ENCODE assay signal across 37 cellular contexts in the genomic region with DNA sequence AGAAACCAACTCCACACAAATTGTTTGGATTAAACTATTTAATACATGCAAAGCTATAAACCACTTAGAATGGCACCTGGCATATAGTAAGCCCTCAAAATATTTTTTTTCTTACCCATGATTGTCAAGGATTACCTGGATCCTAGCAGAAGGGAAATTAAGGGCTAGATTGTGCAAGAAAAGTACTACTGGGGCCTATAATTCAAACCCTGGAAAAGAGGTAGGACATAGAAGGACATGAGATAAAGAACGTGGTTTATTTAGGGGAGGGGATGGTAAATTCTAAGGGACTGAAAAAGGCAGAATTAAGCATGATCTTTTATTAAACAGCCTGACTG.
"Had no signal": no experiment of that assay in that cellular context is flagged by ENCODE, and none has a peak within 500 bp of the region (broad histone marks: within the 10 kb centered on the region; RNA-seq: fewer than 3 reads in every experiment).

No MANE protein-coding gene starts in this region.

- H3K27me3 Mint-ChIP-seq: brain had no signal

- H3K4me1 Mint-ChIP-seq: activated naive CD4-positive, alpha-beta T cell treated with anti-CD3 and anti-CD28 coated beads, Interleukin-2, amount 50 U/mL, for 24 hours; activated naive CD8-positive, alpha-beta T cell treated with anti-CD3 and anti-CD28 coated beads, Interleukin-2, amount 50 U/mL, for 24 hours; brain; central memory CD8-positive, alpha-beta T cell had no signal

- H3K36me3 ChIP-seq: adrenal gland, ascending aorta, brain microvascular endothelial cell, breast epithelium, cardiac muscle cell had no signal

- H3K4me3 ChIP-seq: adrenal gland, ascending aorta, body of pancreas, breast epithelium, cardiac muscle cell had no signal

- H3K9me3 Mint-ChIP-seq: activated naive CD4-positive, alpha-beta T cell treated with anti-CD3 and anti-CD28 coated beads for 36 hours; activated naive CD4-positive, alpha-beta T cell treated with anti-CD3 and anti-CD28 coated beads, Interleukin-2, amount 10 ng/mL, durations not matched to agents 7 days and 5 days; activated naive CD4-positive, alpha-beta T cell treated with anti-CD3 and anti-CD28 coated beads, Interleukin-2, amount 50 U/mL, for 24 hours; activated naive CD4-positive, alpha-beta T cell treated with anti-CD3 and anti-CD28 coated beads, Interleukin-2, amount 50 U/mL, for 72 hours; activated naive CD8-positive, alpha-beta T cell treated with anti-CD3 and anti-CD28 coated beads for 36 hours; activated naive CD8-positive, alpha-beta T cell treated with anti-CD3 and anti-CD28 coated beads, Interleukin-2, amount 10 ng/mL, durations not matched to agents 7 days and 5 days; activated naive CD8-positive, alpha-beta T cell treated with anti-CD3 and anti-CD28 coated beads, Interleukin-2, amount 50 U/mL, for 24 hours; activated T-cell treated with anti-CD3 and anti-CD28 coated beads, Interleukin-2, amount 50 U/mL, for 4 hours; activated T-cell treated with anti-CD3 and anti-CD28 coated beads, Interleukin-2, amount 50 U/mL, for 72 hours; activated T-helper 1 cell treated with anti-CD3 and anti-CD28 coated beads, Interleukin-12 subunit alpha, Interleukin-12 subunit beta, Interleukin-2, Interleukin-4 antibody, amounts not matched to agents 30 ng/mL and 10 ng/mL and 1 ng/mL, durations not matched to agents 14 hours and 24 hours and 36 hours; activated T-helper 17 cell treated with anti-CD3 and anti-CD28 coated beads, Interleukin-2, amount 50 U/mL, for 72 hours; activated T-helper 2 cell treated with anti-CD3 and anti-CD28 coated beads, Interferon-gamma antibody, Interleukin-2, Interleukin-4, amounts not matched to agents 10 μg/mL and 5 μg/mL and 100 μg/mL, durations not matched to agents 14 hours and 24 hours and 36 hours; central memory CD8-positive, alpha-beta T cell had no signal

- H3K4me1 ChIP-seq: ascending aorta, body of pancreas, breast epithelium had no signal

- H3K36me3 Mint-ChIP-seq: activated naive CD4-positive, alpha-beta T cell treated with anti-CD3 and anti-CD28 coated beads, Interleukin-2, amount 10 ng/mL, durations not matched to agents 7 days and 5 days; activated naive CD4-positive, alpha-beta T cell treated with anti-CD3 and anti-CD28 coated beads, Interleukin-2, amount 50 U/mL, for 24 hours; activated naive CD4-positive, alpha-beta T cell treated with anti-CD3 and anti-CD28 coated beads, Interleukin-2, amount 50 U/mL, for 72 hours; activated naive CD8-positive, alpha-beta T cell; activated naive CD8-positive, alpha-beta T cell treated with anti-CD3 and anti-CD28 coated beads for 36 hours; activated naive CD8-positive, alpha-beta T cell treated with anti-CD3 and anti-CD28 coated beads, Interleukin-2, amount 10 ng/mL, durations not matched to agents 7 days and 5 days; brain had no signal

- DNase-seq: activated effector memory CD4-positive, alpha-beta T cell treated with anti-CD3 and anti-CD28 coated beads, Interleukin-2, amount 50 U/mL, for 16 hours; activated effector memory CD4-positive, alpha-beta T cell treated with Interleukin-2 at 50 U/mL for 16 hours; activated gamma-delta T cell; activated gamma-delta T cell treated with Interleukin-2 at 50 U/mL for 16 hours; activated naive CD4-positive, alpha-beta T cell; activated naive CD4-positive, alpha-beta T cell treated with anti-CD3 and anti-CD28 coated beads for 36 hours; activated naive CD4-positive, alpha-beta T cell treated with anti-CD3 and anti-CD28 coated beads, Interleukin-2, amount 10 ng/mL, durations not matched to agents 7 days and 5 days; activated naive CD4-positive, alpha-beta T cell treated with anti-CD3 and anti-CD28 coated beads, Interleukin-2, amount 50 U/mL, for 16 hours; activated naive CD4-positive, alpha-beta T cell treated with Interleukin-2 at 50 U/mL for 16 hours; activated naive CD8-positive, alpha-beta T cell treated with anti-CD3 and anti-CD28 coated beads for 36 hours; activated naive CD8-positive, alpha-beta T cell treated with anti-CD3 and anti-CD28 coated beads, Interleukin-2, amount 10 ng/mL, durations not matched to agents 7 days and 5 days; activated naive CD8-positive, alpha-beta T cell treated with anti-CD3 and anti-CD28 coated beads, Interleukin-2, amount 50 U/mL, for 24 hours; activated T-cell treated with anti-CD3 and anti-CD28 coated beads, Interleukin-2, amount 50 U/mL, for 4 hours; activated T-cell treated with anti-CD3 and anti-CD28 coated beads, Interleukin-2, amount 50 U/mL, for 48 hours; activated T-cell treated with anti-CD3 and anti-CD28 coated beads, Interleukin-2, amount 50 U/mL, for 72 hours; adrenal gland; amniotic stem cell; amygdala; aorta; body of pancreas; brain microvascular endothelial cell; central memory CD4-positive, alpha-beta T cell; cerebellar nuclear complex had no signal

- H3K4me3 Mint-ChIP-seq: activated naive CD4-positive, alpha-beta T cell treated with anti-CD3 and anti-CD28 coated beads for 36 hours; activated naive CD4-positive, alpha-beta T cell treated with anti-CD3 and anti-CD28 coated beads, Interleukin-2, amount 10 ng/mL, durations not matched to agents 7 days and 5 days; activated naive CD4-positive, alpha-beta T cell treated with anti-CD3 and anti-CD28 coated beads, Interleukin-2, amount 50 U/mL, for 24 hours; activated naive CD8-positive, alpha-beta T cell; activated naive CD8-positive, alpha-beta T cell treated with anti-CD3 and anti-CD28 coated beads for 36 hours; activated naive CD8-positive, alpha-beta T cell treated with anti-CD3 and anti-CD28 coated beads, Interleukin-2, amount 50 U/mL, for 24 hours; activated T-cell treated with anti-CD3 and anti-CD28 coated beads, Interleukin-2, amount 50 U/mL, for 4 hours; activated T-cell treated with anti-CD3 and anti-CD28 coated beads, Interleukin-2, amount 50 U/mL, for 72 hours; activated T-helper 1 cell treated with anti-CD3 and anti-CD28 coated beads, Interleukin-12 subunit alpha, Interleukin-12 subunit beta, Interleukin-2, Interleukin-4 antibody, amounts not matched to agents 30 ng/mL and 10 ng/mL and 1 ng/mL, durations not matched to agents 14 hours and 24 hours and 36 hours; activated T-helper 17 cell treated with anti-CD3 and anti-CD28 coated beads, Interleukin-2, amount 50 U/mL, for 72 hours; brain; central memory CD8-positive, alpha-beta T cell had no signal

- H3K27ac ChIP-seq: adrenal gland, ascending aorta, body of pancreas, brain microvascular endothelial cell, breast epithelium, cardiac muscle cell had no signal

- ATAC-seq: activated naive CD4-positive, alpha-beta T cell treated with anti-CD3 and anti-CD28 coated beads, Interleukin-2, amount 50 U/mL, for 72 hours; activated naive CD8-positive, alpha-beta T cell treated with anti-CD3 and anti-CD28 coated beads, Interleukin-2, amount 50 U/mL, for 24 hours; activated T-cell treated with anti-CD3 and anti-CD28 coated beads, Interleukin-2, amount 50 U/mL, for 4 hours; activated T-cell treated with anti-CD3 and anti-CD28 coated beads, Interleukin-2, amount 50 U/mL, for 72 hours; activated T-helper 17 cell treated with anti-CD3 and anti-CD28 coated beads, Interleukin-2, amount 50 U/mL, for 72 hours; body of pancreas had no signal

- H3K9me3 ChIP-seq: adrenal gland, ascending aorta, body of pancreas, breast epithelium had no signal

- FAIRE-seq: astrocyte, bronchial epithelial cell, colon had no signal

- H3K27ac Mint-ChIP-seq: activated naive CD4-positive, alpha-beta T cell treated with anti-CD3 and anti-CD28 coated beads for 36 hours; activated naive CD4-positive, alpha-beta T cell treated with anti-CD3 and anti-CD28 coated beads, Interleukin-2, amount 10 ng/mL, durations not matched to agents 7 days and 5 days; activated naive CD4-positive, alpha-beta T cell treated with anti-CD3 and anti-CD28 coated beads, Interleukin-2, amount 50 U/mL, for 24 hours; activated naive CD4-positive, alpha-beta T cell treated with anti-CD3 and anti-CD28 coated beads, Interleukin-2, amount 50 U/mL, for 72 hours; activated naive CD8-positive, alpha-beta T cell; activated naive CD8-positive, alpha-beta T cell treated with anti-CD3 and anti-CD28 coated beads for 36 hours; activated naive CD8-positive, alpha-beta T cell treated with anti-CD3 and anti-CD28 coated beads, Interleukin-2, amount 10 ng/mL, durations not matched to agents 7 days and 5 days; activated naive CD8-positive, alpha-beta T cell treated with anti-CD3 and anti-CD28 coated beads, Interleukin-2, amount 50 U/mL, for 24 hours; activated T-cell treated with anti-CD3 and anti-CD28 coated beads, Interleukin-2, amount 50 U/mL, for 72 hours; activated T-helper 1 cell treated with anti-CD3 and anti-CD28 coated beads, Interleukin-12 subunit alpha, Interleukin-12 subunit beta, Interleukin-2, Interleukin-4 antibody, amounts not matched to agents 30 ng/mL and 10 ng/mL and 1 ng/mL, durations not matched to agents 14 hours and 24 hours and 36 hours; activated T-helper 17 cell treated with anti-CD3 and anti-CD28 coated beads, Interleukin-2, amount 50 U/mL, for 72 hours; activated T-helper 2 cell treated with anti-CD3 and anti-CD28 coated beads, Interferon-gamma antibody, Interleukin-2, Interleukin-4, amounts not matched to agents 10 μg/mL and 5 μg/mL and 100 μg/mL, durations not matched to agents 14 hours and 24 hours and 36 hours; brain had no signal

- H3K27me3 ChIP-seq: adrenal gland, ascending aorta, body of pancreas, breast epithelium, cardiac muscle cell had no signal
